In genomic region chr17:45246861-45247428, GRCh38 we compare ENCODE assay signal across 8 cellular contexts. TPM values are rescaled to one million over a fixed set of nuclear protein-coding genes. Genes with fewer than 3 reads are reported as not detected.
DNase-seq lines count a peak whose midpoint lies in the region; ATAC-seq and TF ChIP-seq lines count a peak whose summit lies in the region.

No MANE protein-coding gene starts in this region.

- H3K9me3 ChIP-seq in AG04450 (ENCODE audit: control insufficient read depth, insufficient read depth, low read length) (peaks cover 2% of the 10 kb centered on the region; the same call in 1 of the 2 replicates), RWPE2 (ENCODE audit: severe bottlenecking) (no peaks in the 10 kb centered on the region), muscle layer of duodenum (ENCODE audit: control insufficient read depth in 1 of 2, low read length in 2 of 2) (no peaks in the 10 kb centered on the region)
- H3K9me3 ChIP-seq in effector memory CD4-positive, alpha-beta T cell (ENCODE audit: control insufficient read depth, low read length) = no peaks in the 10 kb centered on the region

- H3K27ac ChIP-seq in AG04450 (ENCODE audit: low read depth, low read length) (peak overlapping the region; percentile 57), RWPE2 (ENCODE audit: poor library complexity, severe bottlenecking) (peak overlapping the region; percentile 81), muscle layer of duodenum (ENCODE audit: low read length) (no peak overlapping the region)
- peak overlapping the region; percentile 88 for H3K27ac ChIP-seq in effector memory CD4-positive, alpha-beta T cell (ENCODE audit: insufficient read depth, low read length, poor library complexity, severe bottlenecking)

- ATAC-seq in RWPE2 (ENCODE audit: low read depth) = no peak
- ATAC-seq in GM18868 (IDR thresholded peaks at IDR 0.05; ENCODE audit: unreplicated experiment) = no peak

- H3K27me3 ChIP-seq in AG04450 (ENCODE audit: control insufficient read depth, insufficient read depth, low read length) (no peaks in the 10 kb centered on the region), RWPE2 (ENCODE audit: insufficient read depth, poor library complexity, severe bottlenecking) (no peaks in the 10 kb centered on the region), muscle layer of duodenum (ENCODE audit: low read depth, low read length) (no peaks in the 10 kb centered on the region)
- no peaks in the 10 kb centered on the region for H3K27me3 ChIP-seq in effector memory CD4-positive, alpha-beta T cell (replicated peaks; ENCODE audit: control insufficient read depth, insufficient read depth, low read length, poor library complexity, severe bottlenecking)

- peak; percentile 65 for TF ChIP-seq CTCF in AG04450 (IDR thresholded peaks at IDR 0.05; ENCODE audit: low read depth, low read length)
- peak; percentile 63 for TF ChIP-seq CTCF in RWPE2 (IDR thresholded peaks at IDR 0.05; ENCODE audit: poor library complexity, severe bottlenecking)

- POLR2A ChIA-PET in AG04450 (lab: Yijun Ruan, JAX) = interaction anchor here (0.7 to 1.2 kb wide), 7 partner anchors 18 to 122 kb away, joined by 3 to 4 read pairs (median 3); partner anchors contain the start of gene HEXIM1

- peak overlapping the region; percentile 67 for H3K4me3 ChIP-seq in AG04450 (ENCODE audit: low read depth, low read length)
- H3K4me3 ChIP-seq in RWPE2 (ENCODE audit: severe bottlenecking) = peak overlapping the region; percentile 57
- peak overlapping the region; percentile 59 for H3K4me3 ChIP-seq in effector memory CD4-positive, alpha-beta T cell (ENCODE audit: insufficient read depth, low read depth, low read length, poor library complexity, severe bottlenecking)
- H3K4me3 ChIP-seq in muscle layer of duodenum (ENCODE audit: low read depth in 1 of 2, low read length in 2 of 2) = peak overlapping the region; percentile 39 to 64

- H3K36me3 ChIP-seq in RWPE2 (ENCODE audit: low read depth) (peaks cover 12% of the 10 kb centered on the region), muscle layer of duodenum (ENCODE audit: control insufficient read depth in 1 of 2, insufficient read depth in 2 of 2, low read length in 2 of 2) (peaks cover 0 to 23% of the 10 kb centered on the region in 2 donors)
- peaks cover 58% of the 10 kb centered on the region for H3K36me3 ChIP-seq in effector memory CD4-positive, alpha-beta T cell (ENCODE audit: control insufficient read depth, insufficient read depth, low read length)

- CTCF ChIA-PET in AG04450 (lab: Charles Lee) = interaction anchor here (0.8 to 5.4 kb wide), 9 partner anchors 11 to 179 kb away, joined by 3 to 22 read pairs (median 4); no protein-coding TSS in a partner anchor

- no peak for DNase-seq in AG04450 (ENCODE audit: low read depth, low spot score)
- DNase-seq in H4 (ENCODE audit: low spot score) = peak; percentile 51
- peak; percentile 71 for DNase-seq in RWPE2 (ENCODE audit: low spot score)
- DNase-seq in effector memory CD4-positive, alpha-beta T cell = no peak
- no peak for DNase-seq in DMS114 treated with DMSO at 0.1 percent for 48 hours (lab: John Stamatoyannopoulos, UW; ENCODE audit: unreplicated experiment)
- DNase-seq in A172 (ENCODE audit: low spot score) = no peak

- H3K4me1 ChIP-seq in RWPE2 (ENCODE audit: insufficient read depth, poor library complexity, severe bottlenecking) (peaks cover 7% of the 10 kb centered on the region), muscle layer of duodenum (ENCODE audit: control insufficient read depth in 1 of 2, insufficient read depth in 2 of 2, low read length in 2 of 2) (peaks cover 0 to 21% of the 10 kb centered on the region in 2 donors)
- H3K4me1 ChIP-seq in effector memory CD4-positive, alpha-beta T cell (ENCODE audit: control insufficient read depth, insufficient read depth, low read length, poor library complexity, severe bottlenecking) = peaks cover 44% of the 10 kb centered on the region

RNA-seq across cellular contexts. Expression of gene SPATA32, which starts 14.9 kb away (rescaled TPM):
- not detected in 2 replicates for polyA plus RNA-seq in AG04450 (2011; rRNA removed)
- 0.13 TPM in 1 of 2 replicates, not detected in the other for polyA minus RNA-seq in AG04450 (2011; rRNA and poly(A)+ RNA removed)
- 0.21 TPM in 1 of 2 replicates, not detected in the other for total RNA-seq in H4 (2014; rRNA removed; shearing (Covaris generic))
- not detected in 2 replicates for total RNA-seq in A172 (2014; rRNA removed; shearing (Covaris generic))

RNA-seq across cellular contexts. Expression of gene FMNL1, which starts 25.3 kb away (rescaled TPM):
- 1.1 and 1.8 TPM in 2 replicates for polyA plus RNA-seq in AG04450 (2011; rRNA removed)
- 2.6 and 3.2 TPM in 2 replicates for polyA minus RNA-seq in AG04450 (2011; rRNA and poly(A)+ RNA removed)
- total RNA-seq in H4 (2014; rRNA removed; shearing (Covaris generic)) = 4.4 and 6.7 TPM in 2 replicates
- 36.3 and 44.8 TPM in 2 replicates for total RNA-seq in A172 (2014; rRNA removed; shearing (Covaris generic))

Comparison
In these comparisons a context has a peak if more than half of its experiments do, and no peak if none do; other contexts are left out.
1. DNase-seq: peak in H4 (single experiment) and RWPE2 (single experiment); none in AG04450 (single experiment), effector memory CD4-positive, alpha-beta T cell (0 of 3), DMS114 treated with DMSO at 0.1 percent for 48 hours (single experiment) and A172 (single experiment).
2. Peak in every context shown above with its lines, with median percentiles within 50 percentile points of each other: H3K4me3 ChIP-seq.